In genomic region chr3:194824676-194825075, GRCh38 we compare ENCODE assay signal across 17 cellular contexts.
DNase-seq lines count a peak whose midpoint lies in the region; ATAC-seq, FAIRE-seq and TF ChIP-seq lines count a peak whose summit lies in the region.
"Had no signal": no experiment of that assay in that cellular context is flagged by ENCODE, and none has a peak within 500 bp of the region (broad histone marks: within the 10 kb centered on the region; RNA-seq: fewer than 3 reads in every experiment).

No MANE protein-coding gene starts in this region.

- no peaks in the 10 kb centered on the region for H3K79me2 ChIP-seq in fibroblast of lung (ENCODE audit: control insufficient read depth, insufficient read depth, low read length)

- H3K9me3 ChIP-seq in BLaER1 (no peaks in the 10 kb centered on the region), fibroblast of lung (ENCODE audit: control insufficient read depth, insufficient read depth, low read depth, low read length) (no peaks in the 10 kb centered on the region), small intestine (ENCODE audit: control insufficient read depth, low read depth) (no peaks in the 10 kb centered on the region)
- H3K9me3 ChIP-seq: BE2C had no signal

- H4K20me1 ChIP-seq in BLaER1 (no peaks in the 10 kb centered on the region), fibroblast of lung (ENCODE audit: control insufficient read depth, extremely low read depth, insufficient read depth, low read length) (no peaks in the 10 kb centered on the region)

- ATAC-seq in omental fat pad (ENCODE audit: low FRiP score) (peak; percentile 28), HG03571 (IDR thresholded peaks at IDR 0.05; ENCODE audit: unreplicated experiment) (no peak)

- no peaks in the 10 kb centered on the region for H3K27me3 Mint-ChIP-seq in activated naive CD4-positive, alpha-beta T cell treated with anti-CD3 and anti-CD28 coated beads for 36 hours (ENCODE audit: low read depth)
- H3K27me3 Mint-ChIP-seq: activated naive CD4-positive, alpha-beta T cell treated with anti-CD3 and anti-CD28 coated beads, Interleukin-2, amount 50 U/mL, for 24 hours had no signal

- H3K4me3 ChIP-seq in BLaER1 (no peak overlapping the region), fibroblast of lung (replicated peaks in 1 of 4; ENCODE audit: control extremely low read depth in 1 of 4, insufficient read depth in 1 of 4, low read depth in 3 of 4, low read length in 4 of 4) (no peak overlapping the region), small intestine (ENCODE audit: low read depth in 1 of 2, low read length in 2 of 2) (no peak overlapping the region)

- H3K4me2 ChIP-seq in BLaER1: peak overlapping the region; percentile 58
- H3K4me2 ChIP-seq in fibroblast of lung (ENCODE audit: extremely low read depth, insufficient read depth, low read length): no peak overlapping the region

- H3K27me3 ChIP-seq in BLaER1 (no peaks in the 10 kb centered on the region), fibroblast of lung (ENCODE audit: control insufficient read depth, insufficient read depth, low read length) (no peaks in the 10 kb centered on the region), small intestine (ENCODE audit: control insufficient read depth in 2 of 2, insufficient read depth in 2 of 2, low read length in 2 of 2) (peaks cover 0 to 4% of the 10 kb centered on the region in 2 donors)
- H3K27me3 ChIP-seq: BE2C had no signal

- DNase-seq in NCI-H69 (lab: John Stamatoyannopoulos, UW): peak; percentile 54
- DNase-seq in fibroblast of lung (ENCODE audit: low read depth in 2 of 2): peak; percentile 13 to 81
- no peak for DNase-seq in omental fat pad (ENCODE audit: low spot score)
- DNase-seq in small intestine: no peak
- no peak for DNase-seq in activated naive CD4-positive, alpha-beta T cell treated with anti-CD3 and anti-CD28 coated beads for 36 hours
- DNase-seq in retina: no peak
- DNase-seq: activated CD4-positive, CD25-positive, alpha-beta regulatory T cell treated with anti-CD3 and anti-CD28 coated beads, Interleukin-2, amount 50 U/mL, for 72 hours; activated CD8-positive, alpha-beta memory T cell treated with anti-CD3 and anti-CD28 coated beads, Interleukin-2, amount 50 U/mL, for 48 hours; BE2C; KBM-7; NCI-H510A; stimulated activated naive CD4-positive, alpha-beta T cell had no signal

- H3K27ac Mint-ChIP-seq in activated naive CD4-positive, alpha-beta T cell treated with anti-CD3 and anti-CD28 coated beads for 36 hours: no peak overlapping the region
- H3K27ac Mint-ChIP-seq: activated naive CD4-positive, alpha-beta T cell treated with anti-CD3 and anti-CD28 coated beads, Interleukin-2, amount 50 U/mL, for 24 hours; memory B cell had no signal

- H3K4me1 ChIP-seq in BLaER1 (peaks cover 29% of the 10 kb centered on the region), fibroblast of lung (ENCODE audit: control insufficient read depth, extremely low read depth, insufficient read depth, low read length) (no peaks in the 10 kb centered on the region), small intestine (ENCODE audit: control insufficient read depth in 2 of 2, insufficient read depth in 1 of 2, low read depth in 1 of 2, low read length in 1 of 2) (no peaks in the 10 kb centered on the region)
- H3K4me1 ChIP-seq: BE2C had no signal

- H3K27ac ChIP-seq in BLaER1 (0 out of 2 replicates have a peak overlapping the region, but pooled peaks have one; percentile 14), fibroblast of lung (ENCODE audit: insufficient read depth, low read length) (no peak overlapping the region), small intestine (ENCODE audit: low read depth in 1 of 2, low read length in 1 of 2) (no peak overlapping the region)

- no peak for FAIRE-seq in small intestine (lab: Jason Lieb, UNC)

- CTCF ChIA-PET in activated naive CD4-positive, alpha-beta T cell treated with anti-CD3 and anti-CD28 coated beads for 36 hours (lab: Charles Lee): no interaction called here

- H3K9me3 Mint-ChIP-seq in activated naive CD4-positive, alpha-beta T cell treated with anti-CD3 and anti-CD28 coated beads for 36 hours: no peaks in the 10 kb centered on the region
- H3K9me3 Mint-ChIP-seq: activated naive CD4-positive, alpha-beta T cell treated with anti-CD3 and anti-CD28 coated beads, Interleukin-2, amount 50 U/mL, for 24 hours; central memory CD8-positive, alpha-beta T cell; memory B cell had no signal

- H2AFZ ChIP-seq in fibroblast of lung (ENCODE audit: low read length): no peak overlapping the region

- no peak for TF ChIP-seq CTCF in fibroblast of lung (conservative IDR thresholded peaks at IDR 0.05 in 1 of 2, IDR thresholded peaks at IDR 0.05 in 1 of 2; ENCODE audit: low read depth in 1 of 2, low read length in 2 of 2)
- no peak for TF ChIP-seq CTCF in omental fat pad (IDR thresholded peaks at IDR 0.05)

- no peaks in the 10 kb centered on the region for H3K36me3 Mint-ChIP-seq in activated naive CD4-positive, alpha-beta T cell treated with anti-CD3 and anti-CD28 coated beads for 36 hours (ENCODE audit: low read depth)
- H3K36me3 Mint-ChIP-seq: activated naive CD4-positive, alpha-beta T cell treated with anti-CD3 and anti-CD28 coated beads, Interleukin-2, amount 50 U/mL, for 24 hours had no signal

- H3K36me3 ChIP-seq in BLaER1 (no peaks in the 10 kb centered on the region), fibroblast of lung (ENCODE audit: control insufficient read depth, insufficient read depth, low read length) (no peaks in the 10 kb centered on the region), small intestine (ENCODE audit: control insufficient read depth in 2 of 2, insufficient read depth in 2 of 2, low read length in 2 of 2) (no peaks in the 10 kb centered on the region)
- H3K36me3 ChIP-seq: BE2C had no signal

- H3K9ac ChIP-seq in BLaER1 (no peak overlapping the region), fibroblast of lung (ENCODE audit: insufficient read depth, low read length) (no peak overlapping the region)

- intact Hi-C loops in activated naive CD4-positive, alpha-beta T cell treated with anti-CD3 and anti-CD28 coated beads for 36 hours (cut with micrococcal nuclease): no loop called here

- H3K4me1 Mint-ChIP-seq in activated naive CD4-positive, alpha-beta T cell treated with anti-CD3 and anti-CD28 coated beads for 36 hours (ENCODE audit: low read depth): no peaks in the 10 kb centered on the region
- H3K4me1 Mint-ChIP-seq: activated naive CD4-positive, alpha-beta T cell treated with anti-CD3 and anti-CD28 coated beads, Interleukin-2, amount 50 U/mL, for 24 hours; central memory CD8-positive, alpha-beta T cell had no signal

- WGBS in small intestine, 3 donors: 79 to 90% (median 85%) methylated on average over 16 of the region's 16 CpGs

- H3K4me3 Mint-ChIP-seq in activated naive CD4-positive, alpha-beta T cell treated with anti-CD3 and anti-CD28 coated beads for 36 hours: no peak overlapping the region
- H3K4me3 Mint-ChIP-seq: activated naive CD4-positive, alpha-beta T cell treated with anti-CD3 and anti-CD28 coated beads, Interleukin-2, amount 50 U/mL, for 24 hours; central memory CD8-positive, alpha-beta T cell; memory B cell had no signal

Comparison
In these comparisons a context has a peak if more than half of its experiments do, and no peak if none do; other contexts are left out.
1. DNase-seq: peak in NCI-H69 (single experiment) and fibroblast of lung (2 of 2); none in omental fat pad (single experiment), small intestine (single experiment), activated naive CD4-positive, alpha-beta T cell treated with anti-CD3 and anti-CD28 coated beads for 36 hours (single experiment) and retina (single experiment).